7 cellular contexts compared by ENCODE assay signal in genomic region chr20:45771182-45771759, GRCh38. TPM values are rescaled to one million over a fixed set of nuclear protein-coding genes. Genes with fewer than 3 reads are reported as not detected.
DNase-seq lines count a peak whose midpoint lies in the region; ATAC-seq, FAIRE-seq and TF ChIP-seq lines count a peak whose summit lies in the region.

No MANE protein-coding gene starts in this region.

- H3K27me3 Mint-ChIP-seq in astrocyte (ENCODE audit: low read depth, unreplicated experiment): peaks cover 2% of the 10 kb centered on the region

- no peaks in the 10 kb centered on the region for H3K36me3 Mint-ChIP-seq in astrocyte (ENCODE audit: low read depth, unreplicated experiment)

- no peak overlapping the region for H3K27ac Mint-ChIP-seq in astrocyte (ENCODE audit: unreplicated experiment)

- H3K36me3 ChIP-seq in astrocyte (ENCODE audit: insufficient read depth, low read length) (no peaks in the 10 kb centered on the region), gastrocnemius medialis (no peaks in the 10 kb centered on the region)

- H3K27ac ChIP-seq in astrocyte (ENCODE audit: low read depth, low read length) (no peak overlapping the region), gastrocnemius medialis (peak overlapping the region; percentile 34 to 54 (median 44))

- H3K9me3 ChIP-seq in astrocyte (ENCODE audit: insufficient read depth, low read depth, low read length) (no peaks in the 10 kb centered on the region), gastrocnemius medialis (no peaks in the 10 kb centered on the region)

- no peaks in the 10 kb centered on the region for H3K79me2 ChIP-seq in astrocyte (ENCODE audit: insufficient read depth, low read length)

- H3K9ac ChIP-seq in astrocyte (ENCODE audit: low read length): peak overlapping the region; percentile 35

- H2AFZ ChIP-seq in astrocyte (ENCODE audit: low read depth, low read length): peak overlapping the region; percentile 68

- ATAC-seq in gastrocnemius medialis: peak; percentile 87 to 90
- no peak for ATAC-seq in HG02759 (IDR thresholded peaks at IDR 0.05; ENCODE audit: unreplicated experiment)

- TF ChIP-seq CTCF in GM13976 (IDR thresholded peaks at IDR 0.05; ENCODE audit: borderline replicate concordance, control extremely low read depth, extremely low read depth, insufficient read depth, missing control alignments): peak; percentile 88
- peak; percentile 97 for TF ChIP-seq CTCF in astrocyte (IDR thresholded peaks at IDR 0.05; ENCODE audit: insufficient read depth, low read depth, low read length)
- peak; percentile 88 to 94 (median 91) for TF ChIP-seq CTCF in gastrocnemius medialis (IDR thresholded peaks at IDR 0.05 in 4 of 5, conservative IDR thresholded peaks at IDR 0.05 in 1 of 5)

- H3K4me1 ChIP-seq in astrocyte (ENCODE audit: insufficient read depth, low read length) (peaks cover 5% of the 10 kb centered on the region), gastrocnemius medialis (peaks cover 4 to 7% of the 10 kb centered on the region in 2 donors)

- DNase-seq in GM13976 (ENCODE audit: low spot score): peak; percentile 75
- DNase-seq in NCI-H1694 treated with DMSO at 0.1 percent for 48 hours (lab: John Stamatoyannopoulos, UW): peak; percentile 70
- DNase-seq in T-helper 22 cell (ENCODE audit: low read depth): peak; percentile 47
- DNase-seq in astrocyte (ENCODE audit: low read depth): peak; percentile 45
- DNase-seq in hypothalamus (lab: John Stamatoyannopoulos, UW): peak in 47 of 51 donors; percentile 1 to 88 (median 59)
- DNase-seq in gastrocnemius medialis: peak; percentile 15 to 67

- TF ChIP-seq POLR2A in gastrocnemius medialis (IDR thresholded peaks at IDR 0.05): no peak

- FAIRE-seq in astrocyte (lab: Jason Lieb, UNC): no peak

- no peaks in the 10 kb centered on the region for H4K20me1 ChIP-seq in astrocyte (ENCODE audit: insufficient read depth, low read length)

- peaks cover 12% of the 10 kb centered on the region for H3K4me1 Mint-ChIP-seq in astrocyte (ENCODE audit: low read depth, unreplicated experiment)

- no peaks in the 10 kb centered on the region for H3K9me3 Mint-ChIP-seq in astrocyte (ENCODE audit: unreplicated experiment)

- no peak overlapping the region for H3K4me3 Mint-ChIP-seq in astrocyte (ENCODE audit: unreplicated experiment)

- H3K4me2 ChIP-seq in astrocyte (ENCODE audit: low read length): peak overlapping the region; percentile 24

- in situ Hi-C loops in GM13976 (cut with MboI; ENCODE audit: low sequenced_read_pairs, unreplicated experiment): loop anchor here (25.0 kb wide), 3 partner anchors 184 to 409 kb away; partner anchors contain the start of genes SYS1, WFDC2 and WFDC8
- in situ Hi-C loops in gastrocnemius medialis (cut with MboI; ENCODE audit: low sequenced_read_pairs in 4 of 4): loop anchor here (5.0 to 25.0 kb wide), 7 partner anchors 234 to 759 kb away; partner anchors contain the start of genes EPPIN (in 1 of the 4) and WFDC6 (in 1 of the 4)

- no peak overlapping the region for H3K4me3 ChIP-seq in astrocyte (ENCODE audit: insufficient read depth, low read depth, low read length)
- no peak overlapping the region for H3K4me3 ChIP-seq in gastrocnemius medialis

- H3K27me3 ChIP-seq in astrocyte (ENCODE audit: insufficient read depth, low read length) (no peaks in the 10 kb centered on the region), gastrocnemius medialis (no peaks in the 10 kb centered on the region)

- intact Hi-C loops in gastrocnemius medialis (cut with DNase I; ENCODE audit: low total_unique reads): loop anchor here (1.0 to 5.0 kb wide), 3 partner anchors 334 to 452 kb away; no protein-coding TSS in a partner anchor

RNA-seq across cellular contexts. Expression of gene WFDC3, which starts 20.4 kb away (rescaled TPM):
- total RNA-seq in astrocyte (2.0 and 2.2 TPM in 2 replicates), gastrocnemius medialis (not detected)

RNA-seq across cellular contexts. Expression of gene DNTTIP1, which starts 20.5 kb away (rescaled TPM):
- 28.1 and 28.7 TPM in 2 replicates for total RNA-seq in astrocyte
- 10 to 100 TPM; 26.1 to 41.9 (median 36.4) TPM for total RNA-seq in gastrocnemius medialis

RNA-seq across cellular contexts. Expression of gene UBE2C, which starts 41.2 kb away (rescaled TPM):
- total RNA-seq in astrocyte (6.2 and 12.3 TPM in 2 replicates), gastrocnemius medialis (under 1 TPM in 1 of 4 donors, not detected in 3; 0.84 TPM)

RNA-seq across cellular contexts. Expression of gene SPINT4, which starts 49.1 kb away (rescaled TPM):
- total RNA-seq in astrocyte (not detected in 2 replicates), gastrocnemius medialis (not detected)

RNA-seq across cellular contexts. Expression of gene TNNC2, which starts 55.8 kb away (rescaled TPM):
- total RNA-seq in astrocyte: not detected in 2 replicates
- 1,000 to 10,000 TPM; 2,919 to 3,968 (median 3,006) TPM for total RNA-seq in gastrocnemius medialis
